Comparison of ENCODE assay signal across 1 cellular context in genomic region chr11:16047073-16047472, GRCh38.
TF ChIP-seq lines count a peak whose summit lies in the region.

No MANE protein-coding gene starts in this region.

TF ChIP-seq in GM23338, 12 proteins besides CTCF, POLR2A, EP300 and RAD21 (continued from another document):
- TF ChIP-seq ZNF462 (CRISPR knock-in tag; IDR thresholded peaks at IDR 0.05) (no peak), EZH2 (IDR thresholded peaks at IDR 0.05; ENCODE audit: low read depth, unreplicated experiment) (no peak), POLR2AphosphoS5 (IDR thresholded peaks at IDR 0.05; ENCODE audit: low read depth) (no peak), NANOG (IDR thresholded peaks at IDR 0.05; ENCODE audit: borderline replicate concordance) (no peak), CREB1 (CRISPR knock-in tag; IDR thresholded peaks at IDR 0.05; ENCODE audit: low read depth) (no peak), JUNB (IDR thresholded peaks at IDR 0.05; ENCODE audit: unreplicated experiment) (no peak)
TF ChIP-seq in GM23338: peak in this region for 0.
